17 cellular contexts compared by ENCODE assay signal in the genomic region with DNA sequence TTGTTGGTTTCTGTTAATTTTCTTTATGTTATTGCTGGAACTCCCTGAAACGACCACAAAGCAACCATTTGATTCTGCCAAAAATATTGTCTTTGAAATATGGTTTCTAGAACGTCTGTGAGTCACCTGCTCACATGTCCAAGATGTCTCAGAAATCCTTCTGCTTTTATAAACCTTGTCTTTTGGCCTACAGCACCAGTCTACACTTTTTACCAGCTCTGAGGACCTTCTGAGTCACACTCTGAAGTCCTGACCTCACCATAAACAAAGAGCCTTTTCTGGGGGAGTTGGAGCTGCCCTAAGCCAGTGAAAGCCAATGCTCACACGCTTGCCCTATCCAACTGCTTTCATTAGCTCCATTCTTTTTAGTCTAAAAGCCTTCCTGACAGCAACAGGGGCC.
DNase-seq lines count a peak whose midpoint lies in the region; ATAC-seq lines count a peak whose summit lies in the region.
"Had no signal": no experiment of that assay in that cellular context is flagged by ENCODE, and none has a peak within 500 bp of the region (broad histone marks: within the 10 kb centered on the region; RNA-seq: fewer than 3 reads in every experiment).

No MANE protein-coding gene starts in this region.

- no peak for ATAC-seq in GM18867 (IDR thresholded peaks at IDR 0.05; ENCODE audit: unreplicated experiment)
- ATAC-seq: activated naive CD4-positive, alpha-beta T cell treated with anti-CD3 and anti-CD28 coated beads, Interleukin-2, amount 50 U/mL, for 72 hours; right cardiac atrium had no signal

- peak overlapping the region; percentile 45 for H3K27ac ChIP-seq in angular gyrus (ENCODE audit: low read depth, low read length)

- peak; percentile 92 for DNase-seq in ELR (ENCODE audit: low read depth)
- DNase-seq in foreskin melanocyte: peak; percentile 77
- DNase-seq in stromal cell of bone marrow (ENCODE audit: low read depth): peak; percentile 91
- no peak for DNase-seq in DMS 273 treated with DMSO at 0.1 percent for 48 hours (lab: John Stamatoyannopoulos, UW)
- DNase-seq in activated naive CD4-positive, alpha-beta T cell (lab: John Stamatoyannopoulos, UW): no peak
- no peak for DNase-seq in ecto neural progenitor cell (ENCODE audit: low spot score)
- DNase-seq: activated CD4-positive, CD25-positive, alpha-beta regulatory T cell treated with anti-CD3 and anti-CD28 coated beads, Interleukin-2, amount 50 U/mL, for 72 hours; cerebellar nuclear complex; DMS53; NCI-H187 treated with DMSO at 0.1 percent for 48 hours; NCI-H526; nephron progenitor cell; right cardiac atrium; stimulated activated CD4-positive, alpha-beta T cell treated with anti-CD3 and anti-CD28 coated beads, Interleukin-4, amount 100 ng/mL, for 24 hours had no signal

Comparison
In these comparisons a context has a peak if more than half of its experiments do, and no peak if none do; other contexts are left out.
1. DNase-seq: peak in ELR (single experiment), foreskin melanocyte (single experiment) and stromal cell of bone marrow (single experiment); none in DMS 273 treated with DMSO at 0.1 percent for 48 hours (single experiment), activated naive CD4-positive, alpha-beta T cell (0 of 4) and ecto neural progenitor cell (single experiment).